In the genomic region with DNA sequence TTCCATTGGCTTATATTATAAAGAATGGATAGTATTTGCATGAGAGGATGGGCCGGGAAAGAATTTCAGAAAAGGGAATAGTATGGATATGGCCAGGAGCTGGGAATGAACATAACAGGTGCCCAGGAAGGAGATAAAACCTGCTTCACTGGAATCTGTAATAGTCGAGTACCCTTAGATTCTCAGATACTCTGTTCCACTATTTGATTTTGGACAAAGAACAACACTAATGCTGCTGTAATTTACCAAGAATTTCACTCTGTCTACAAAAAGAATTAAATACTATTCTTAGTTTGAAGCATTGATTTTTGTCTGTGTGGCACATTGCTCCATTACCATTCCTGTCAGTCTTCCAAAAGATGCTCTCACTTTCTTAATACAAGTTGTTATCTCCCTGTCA, we compare ENCODE assay signal across 22 cellular contexts.
DNase-seq lines count a peak whose midpoint lies in the region; ATAC-seq and TF ChIP-seq lines count a peak whose summit lies in the region.
"Had no signal": no experiment of that assay in that cellular context is flagged by ENCODE, and none has a peak within 500 bp of the region (broad histone marks: within the 10 kb centered on the region; RNA-seq: fewer than 3 reads in every experiment).

No MANE protein-coding gene starts in this region.

- no peak for TF ChIP-seq POLR2A in thyroid gland (IDR thresholded peaks at IDR 0.05)

- no peak overlapping the region for H3K4me3 Mint-ChIP-seq in neural progenitor cell
- H3K4me3 Mint-ChIP-seq: CD14-positive monocyte; CD4-positive, alpha-beta T cell; CD8-positive, alpha-beta memory T cell; HFFc6 had no signal

- peaks cover 3% of the 10 kb centered on the region for H3K36me3 Mint-ChIP-seq in neural progenitor cell
- H3K36me3 Mint-ChIP-seq: CD14-positive monocyte; CD8-positive, alpha-beta memory T cell had no signal

- H3K9me3 ChIP-seq in neural progenitor cell (ENCODE audit: low read depth) (no peaks in the 10 kb centered on the region), thyroid gland (no peaks in the 10 kb centered on the region)
- H3K9me3 ChIP-seq: A549, BE2C, HAP-1 had no signal

- peak; percentile 15; the same call in 1 of the 2 replicates for TF ChIP-seq RAD21 in Ishikawa (IDR thresholded peaks at IDR 0.05; ENCODE audit: low read depth)

- H3K4me2 ChIP-seq in neural progenitor cell = no peak overlapping the region
- H3K4me2 ChIP-seq: A549; BLaER1 treated with 17β-estradiol and CSF1 and Interleukin-3, amounts not matched to agents 10 nM and 100 nM had no signal

- H3K36me3 ChIP-seq in neural progenitor cell (no peaks in the 10 kb centered on the region), thyroid gland (no peaks in the 10 kb centered on the region)
- H3K36me3 ChIP-seq: BE2C; BLaER1 treated with 17β-estradiol and CSF1 and Interleukin-3, amounts not matched to agents 10 nM and 100 nM; HAP-1 had no signal

- peaks cover 15% of the 10 kb centered on the region for H3K9me3 Mint-ChIP-seq in neural progenitor cell
- H3K9me3 Mint-ChIP-seq: CD4-positive, alpha-beta T cell; HFFc6 had no signal

- ATAC-seq in GM21619 (IDR thresholded peaks at IDR 0.05; ENCODE audit: unreplicated experiment) (no peak), GM21447 (IDR thresholded peaks at IDR 0.05; ENCODE audit: unreplicated experiment) (no peak)
- ATAC-seq: A549 had no signal

- H3K79me2 ChIP-seq in neural progenitor cell (ENCODE audit: low read depth) = no peaks in the 10 kb centered on the region

- peaks cover 16% of the 10 kb centered on the region for H3F3A ChIP-seq in neural progenitor cell (ENCODE audit: low read depth)

- DNase-seq in kidney glomerular epithelial cell (lab: John Stamatoyannopoulos, UW) (peak; percentile 24), neural progenitor cell (ENCODE audit: low spot score) (no peak), thyroid gland (no peak), DMS53 (lab: John Stamatoyannopoulos, UW) (no peak)
- DNase-seq: 8988T; ACHN; AML-193; BE2C; CD4-positive, alpha-beta T cell; CD8-positive, alpha-beta memory T cell; DMS 273 treated with DMSO at 0.1 percent for 48 hours; DMS79 treated with DMSO at 0.1 percent for 48 hours; GF-D8; GOT3; HFFc6 had no signal

- TF ChIP-seq CTCF in neural progenitor cell (IDR thresholded peaks at IDR 0.05) (no peak), thyroid gland (IDR thresholded peaks at IDR 0.05) (no peak)

- no peak overlapping the region for H2AFZ ChIP-seq in neural progenitor cell (replicated peaks)

- intact Hi-C loops in thyroid gland (cut with DNase I) = no loop called here

- WGBS in thyroid gland, 2 donors = 34 to 37% methylated on average over 2 of the region's 2 CpGs

- peaks cover 33% of the 10 kb centered on the region for H3K4me1 Mint-ChIP-seq in neural progenitor cell
- H3K4me1 Mint-ChIP-seq: CD14-positive monocyte; CD8-positive, alpha-beta memory T cell had no signal

- H3K27ac Mint-ChIP-seq in neural progenitor cell = peak overlapping the region; percentile 78
- H3K27ac Mint-ChIP-seq: CD14-positive monocyte; CD4-positive, alpha-beta T cell; CD8-positive, alpha-beta memory T cell; HFFc6 had no signal

- H3K27ac ChIP-seq in neural progenitor cell (peak overlapping the region; percentile 84), thyroid gland (peak overlapping the region in 2 of 3 donors; percentile 16 to 51)
- H3K27ac ChIP-seq: A549; BLaER1 treated with 17β-estradiol and CSF1 and Interleukin-3, amounts not matched to agents 10 nM and 100 nM had no signal

- H4K20me1 ChIP-seq in neural progenitor cell (ENCODE audit: low read depth) = no peaks in the 10 kb centered on the region
- H4K20me1 ChIP-seq: BLaER1 treated with 17β-estradiol and CSF1 and Interleukin-3, amounts not matched to agents 10 nM and 100 nM had no signal

- peaks cover 36% of the 10 kb centered on the region for H3K4me1 ChIP-seq in neural progenitor cell
- peaks cover 10 to 13% of the 10 kb centered on the region in 2 donors for H3K4me1 ChIP-seq in thyroid gland
- H3K4me1 ChIP-seq: A549; BLaER1 treated with 17β-estradiol and CSF1 and Interleukin-3, amounts not matched to agents 10 nM and 100 nM; HAP-1 had no signal

- H3K4me3 ChIP-seq in neural progenitor cell (no peak overlapping the region), thyroid gland (replicated peaks in 1 of 3) (no peak overlapping the region)
- H3K4me3 ChIP-seq: A549; BLaER1 treated with 17β-estradiol and CSF1 and Interleukin-3, amounts not matched to agents 10 nM and 100 nM; HAP-1 had no signal

- no peak overlapping the region for H3K9ac ChIP-seq in neural progenitor cell
- H3K9ac ChIP-seq: BLaER1 treated with 17β-estradiol and CSF1 and Interleukin-3, amounts not matched to agents 10 nM and 100 nM had no signal

- TF ChIP-seq EP300 in Ishikawa (IDR thresholded peaks at IDR 0.05; ENCODE audit: borderline replicate concordance) = peak; percentile 84

- H3K27me3 Mint-ChIP-seq in neural progenitor cell (ENCODE audit: insufficient read depth, low read depth) = peaks cover 2% of the 10 kb centered on the region
- H3K27me3 Mint-ChIP-seq: CD4-positive, alpha-beta T cell had no signal

- H3K27me3 ChIP-seq in neural progenitor cell = no peaks in the 10 kb centered on the region
- no peaks in the 10 kb centered on the region for H3K27me3 ChIP-seq in thyroid gland
- H3K27me3 ChIP-seq: BE2C; BLaER1 treated with 17β-estradiol and CSF1 and Interleukin-3, amounts not matched to agents 10 nM and 100 nM had no signal

TF ChIP-seq in Ishikawa, 13 proteins besides CTCF, POLR2A, EP300 and RAD21:
- TF ChIP-seq, protein P1, sequence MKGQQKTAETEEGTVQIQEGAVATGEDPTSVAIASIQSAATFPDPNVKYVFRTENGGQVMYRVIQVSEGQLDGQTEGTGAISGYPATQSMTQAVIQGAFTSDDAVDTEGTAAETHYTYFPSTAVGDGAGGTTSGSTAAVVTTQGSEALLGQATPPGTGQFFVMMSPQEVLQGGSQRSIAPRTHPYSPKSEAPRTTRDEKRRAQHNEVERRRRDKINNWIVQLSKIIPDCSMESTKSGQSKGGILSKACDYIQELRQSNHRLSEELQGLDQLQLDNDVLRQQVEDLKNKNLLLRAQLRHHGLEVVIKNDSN (IDR thresholded peaks at IDR 0.05) = no peak
- TF ChIP-seq TEAD4 (IDR thresholded peaks at IDR 0.05) (peak; percentile 86), NFIC (IDR thresholded peaks at IDR 0.05) (peak; percentile 73; the same call in 1 of the 2 replicates), FOXM1 (IDR thresholded peaks at IDR 0.05; ENCODE audit: borderline replicate concordance, low read depth) (peak; percentile 73; the same call in 1 of the 2 replicates), TCF12 (IDR thresholded peaks at IDR 0.05; ENCODE audit: low read depth) (peak; percentile 81)
- TF ChIP-seq, protein P2, sequence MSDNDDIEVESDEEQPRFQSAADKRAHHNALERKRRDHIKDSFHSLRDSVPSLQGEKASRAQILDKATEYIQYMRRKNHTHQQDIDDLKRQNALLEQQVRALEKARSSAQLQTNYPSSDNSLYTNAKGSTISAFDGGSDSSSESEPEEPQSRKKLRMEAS (IDR thresholded peaks at IDR 0.05) = no peak
- TF ChIP-seq, protein P3, sequence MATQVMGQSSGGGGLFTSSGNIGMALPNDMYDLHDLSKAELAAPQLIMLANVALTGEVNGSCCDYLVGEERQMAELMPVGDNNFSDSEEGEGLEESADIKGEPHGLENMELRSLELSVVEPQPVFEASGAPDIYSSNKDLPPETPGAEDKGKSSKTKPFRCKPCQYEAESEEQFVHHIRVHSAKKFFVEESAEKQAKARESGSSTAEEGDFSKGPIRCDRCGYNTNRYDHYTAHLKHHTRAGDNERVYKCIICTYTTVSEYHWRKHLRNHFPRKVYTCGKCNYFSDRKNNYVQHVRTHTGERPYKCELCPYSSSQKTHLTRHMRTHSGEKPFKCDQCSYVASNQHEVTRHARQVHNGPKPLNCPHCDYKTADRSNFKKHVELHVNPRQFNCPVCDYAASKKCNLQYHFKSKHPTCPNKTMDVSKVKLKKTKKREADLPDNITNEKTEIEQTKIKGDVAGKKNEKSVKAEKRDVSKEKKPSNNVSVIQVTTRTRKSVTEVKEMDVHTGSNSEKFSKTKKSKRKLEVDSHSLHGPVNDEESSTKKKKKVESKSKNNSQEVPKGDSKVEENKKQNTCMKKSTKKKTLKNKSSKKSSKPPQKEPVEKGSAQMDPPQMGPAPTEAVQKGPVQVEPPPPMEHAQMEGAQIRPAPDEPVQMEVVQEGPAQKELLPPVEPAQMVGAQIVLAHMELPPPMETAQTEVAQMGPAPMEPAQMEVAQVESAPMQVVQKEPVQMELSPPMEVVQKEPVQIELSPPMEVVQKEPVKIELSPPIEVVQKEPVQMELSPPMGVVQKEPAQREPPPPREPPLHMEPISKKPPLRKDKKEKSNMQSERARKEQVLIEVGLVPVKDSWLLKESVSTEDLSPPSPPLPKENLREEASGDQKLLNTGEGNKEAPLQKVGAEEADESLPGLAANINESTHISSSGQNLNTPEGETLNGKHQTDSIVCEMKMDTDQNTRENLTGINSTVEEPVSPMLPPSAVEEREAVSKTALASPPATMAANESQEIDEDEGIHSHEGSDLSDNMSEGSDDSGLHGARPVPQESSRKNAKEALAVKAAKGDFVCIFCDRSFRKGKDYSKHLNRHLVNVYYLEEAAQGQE (IDR thresholded peaks at IDR 0.05; ENCODE audit: low read depth) = no peak
